ENCODE assay signal across 8 cellular contexts in the genomic region with DNA sequence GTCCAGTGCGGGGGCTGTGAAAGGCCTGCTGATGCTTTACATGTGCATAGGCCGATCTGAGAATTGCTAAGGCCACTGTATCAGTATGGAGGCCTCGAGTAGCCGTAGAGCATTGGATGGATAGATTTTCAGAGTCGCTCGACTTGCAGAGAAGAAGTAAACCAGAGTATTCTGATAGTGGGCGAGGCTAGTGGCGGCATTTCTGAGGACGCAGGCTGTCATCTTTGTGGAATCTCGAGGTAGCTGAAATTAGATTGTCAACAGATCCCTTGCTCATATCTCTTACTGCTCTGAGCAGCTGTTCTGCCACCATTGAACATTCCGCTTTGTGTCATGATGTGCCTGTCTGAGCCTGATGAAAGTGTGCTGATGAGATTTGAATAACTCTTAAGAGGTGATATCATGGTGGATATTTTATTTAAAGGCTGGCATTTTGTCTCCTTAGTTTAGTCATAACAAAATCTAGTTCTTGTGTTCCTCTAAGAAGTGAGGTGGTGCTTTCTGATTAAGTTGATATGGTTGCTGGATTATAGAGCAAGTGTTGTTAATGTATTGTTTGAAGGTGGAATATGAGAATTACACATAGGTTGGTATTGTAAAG. TPM values are rescaled to one million over a fixed set of nuclear protein-coding genes. Genes with fewer than 3 reads are reported as not detected.
DNase-seq lines count a peak whose midpoint lies in the region; ATAC-seq and TF ChIP-seq lines count a peak whose summit lies in the region.

No MANE protein-coding gene starts in this region.

- peaks cover 30% of the 10 kb centered on the region for H3K4me1 Mint-ChIP-seq in GM23338
- peaks cover 19% of the 10 kb centered on the region for H3K4me1 Mint-ChIP-seq in glutamatergic neuron (ENCODE audit: low read depth, unreplicated experiment)

- DNase-seq in A172 (ENCODE audit: low spot score) (peak; percentile 30), GM23338 (ENCODE audit: low spot score) (no peak), glutamatergic neuron (no peak), retinal pigment epithelial cell (ENCODE audit: low read depth) (no peak), NCI-H1436 (lab: John Stamatoyannopoulos, UW) (no peak)

- H4K20me1 ChIP-seq in GM23338 (replicated peaks; ENCODE audit: insufficient read depth): peaks cover 42% of the 10 kb centered on the region

- TF ChIP-seq CTCF in GM23338 (conservative IDR thresholded peaks at IDR 0.05; ENCODE audit: low read depth in 2 of 2) (no peak), WI38 (IDR thresholded peaks at IDR 0.05; ENCODE audit: low read depth, low read length) (no peak), glutamatergic neuron (IDR thresholded peaks at IDR 0.05; ENCODE audit: partially characterized antibody, unreplicated experiment) (no peak), retinal pigment epithelial cell (conservative IDR thresholded peaks at IDR 0.05; ENCODE audit: low read depth, low read length) (no peak)

- peak overlapping the region; percentile 95 for H3K27ac ChIP-seq in GM23338 (ENCODE audit: low read depth)

- H3K36me3 ChIP-seq in GM23338 (ENCODE audit: insufficient read depth): no peaks in the 10 kb centered on the region

- H3K9me3 Mint-ChIP-seq in GM23338: no peaks in the 10 kb centered on the region
- peaks cover 11% of the 10 kb centered on the region for H3K9me3 Mint-ChIP-seq in glutamatergic neuron (ENCODE audit: unreplicated experiment)

- H3K9me2 ChIP-seq in GM23338 (ENCODE audit: insufficient read depth): no peaks in the 10 kb centered on the region

- H3K4me3 ChIP-seq in GM23338: peak overlapping the region; percentile 100
- H3K4me3 ChIP-seq in WI38 (ENCODE audit: low read depth, low read length): peak overlapping the region; percentile 99
- H3K4me3 ChIP-seq in retinal pigment epithelial cell (ENCODE audit: low read length): peak overlapping the region; percentile 95

- H3K36me3 Mint-ChIP-seq in GM23338 (ENCODE audit: low read depth) (no peaks in the 10 kb centered on the region), glutamatergic neuron (ENCODE audit: unreplicated experiment) (no peaks in the 10 kb centered on the region)

- H3F3A ChIP-seq in GM23338 (replicated peaks; ENCODE audit: low read depth): peaks cover 3% of the 10 kb centered on the region; the same call in 1 of the 2 replicates

- peaks cover 19% of the 10 kb centered on the region for H3K4me1 ChIP-seq in GM23338 (ENCODE audit: insufficient read depth)

- peak overlapping the region; percentile 25 for H3K27ac Mint-ChIP-seq in GM23338
- H3K27ac Mint-ChIP-seq in glutamatergic neuron (ENCODE audit: unreplicated experiment): peak overlapping the region; percentile 97

- H3K27me3 ChIP-seq in GM23338 (ENCODE audit: insufficient read depth): no peaks in the 10 kb centered on the region

- H3K4me2 ChIP-seq in GM23338: peak overlapping the region; percentile 99

- H3K27me3 Mint-ChIP-seq in GM23338 (ENCODE audit: insufficient read depth, low read depth, poor library complexity): peaks cover 19% of the 10 kb centered on the region
- H3K27me3 Mint-ChIP-seq in glutamatergic neuron (ENCODE audit: unreplicated experiment): peaks cover 16% of the 10 kb centered on the region

- H3K4me3 Mint-ChIP-seq in GM23338 (peak overlapping the region; percentile 98), glutamatergic neuron (ENCODE audit: unreplicated experiment) (peak overlapping the region; percentile 92)

- peaks cover 59% of the 10 kb centered on the region for H3K79me2 ChIP-seq in GM23338 (replicated peaks; ENCODE audit: insufficient read depth)

- ATAC-seq in GM23338 (no peak), GM18861 (IDR thresholded peaks at IDR 0.05; ENCODE audit: unreplicated experiment) (no peak), GM21737 (IDR thresholded peaks at IDR 0.05; ENCODE audit: unreplicated experiment) (no peak)

- peak overlapping the region; percentile 94; the same call in 1 of the 2 replicates for H2AFZ ChIP-seq in GM23338

TF ChIP-seq in GM23338, 12 proteins besides CTCF, POLR2A, EP300 and RAD21:
- TF ChIP-seq EZH2 (IDR thresholded peaks at IDR 0.05; ENCODE audit: low read depth, unreplicated experiment): no peak
- no peak for TF ChIP-seq ZNF114 (CRISPR knock-in tag; IDR thresholded peaks at IDR 0.05)
- no peak for TF ChIP-seq ZNF331 (CRISPR knock-in tag; IDR thresholded peaks at IDR 0.05; ENCODE audit: low read depth)
- TF ChIP-seq, protein P1, sequence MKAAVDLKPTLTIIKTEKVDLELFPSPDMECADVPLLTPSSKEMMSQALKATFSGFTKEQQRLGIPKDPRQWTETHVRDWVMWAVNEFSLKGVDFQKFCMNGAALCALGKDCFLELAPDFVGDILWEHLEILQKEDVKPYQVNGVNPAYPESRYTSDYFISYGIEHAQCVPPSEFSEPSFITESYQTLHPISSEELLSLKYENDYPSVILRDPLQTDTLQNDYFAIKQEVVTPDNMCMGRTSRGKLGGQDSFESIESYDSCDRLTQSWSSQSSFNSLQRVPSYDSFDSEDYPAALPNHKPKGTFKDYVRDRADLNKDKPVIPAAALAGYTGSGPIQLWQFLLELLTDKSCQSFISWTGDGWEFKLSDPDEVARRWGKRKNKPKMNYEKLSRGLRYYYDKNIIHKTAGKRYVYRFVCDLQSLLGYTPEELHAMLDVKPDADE (IDR thresholded peaks at IDR 0.05): no peak
- TF ChIP-seq CREB1 (CRISPR knock-in tag; IDR thresholded peaks at IDR 0.05; ENCODE audit: low read depth): no peak
- TF ChIP-seq, protein P2, sequence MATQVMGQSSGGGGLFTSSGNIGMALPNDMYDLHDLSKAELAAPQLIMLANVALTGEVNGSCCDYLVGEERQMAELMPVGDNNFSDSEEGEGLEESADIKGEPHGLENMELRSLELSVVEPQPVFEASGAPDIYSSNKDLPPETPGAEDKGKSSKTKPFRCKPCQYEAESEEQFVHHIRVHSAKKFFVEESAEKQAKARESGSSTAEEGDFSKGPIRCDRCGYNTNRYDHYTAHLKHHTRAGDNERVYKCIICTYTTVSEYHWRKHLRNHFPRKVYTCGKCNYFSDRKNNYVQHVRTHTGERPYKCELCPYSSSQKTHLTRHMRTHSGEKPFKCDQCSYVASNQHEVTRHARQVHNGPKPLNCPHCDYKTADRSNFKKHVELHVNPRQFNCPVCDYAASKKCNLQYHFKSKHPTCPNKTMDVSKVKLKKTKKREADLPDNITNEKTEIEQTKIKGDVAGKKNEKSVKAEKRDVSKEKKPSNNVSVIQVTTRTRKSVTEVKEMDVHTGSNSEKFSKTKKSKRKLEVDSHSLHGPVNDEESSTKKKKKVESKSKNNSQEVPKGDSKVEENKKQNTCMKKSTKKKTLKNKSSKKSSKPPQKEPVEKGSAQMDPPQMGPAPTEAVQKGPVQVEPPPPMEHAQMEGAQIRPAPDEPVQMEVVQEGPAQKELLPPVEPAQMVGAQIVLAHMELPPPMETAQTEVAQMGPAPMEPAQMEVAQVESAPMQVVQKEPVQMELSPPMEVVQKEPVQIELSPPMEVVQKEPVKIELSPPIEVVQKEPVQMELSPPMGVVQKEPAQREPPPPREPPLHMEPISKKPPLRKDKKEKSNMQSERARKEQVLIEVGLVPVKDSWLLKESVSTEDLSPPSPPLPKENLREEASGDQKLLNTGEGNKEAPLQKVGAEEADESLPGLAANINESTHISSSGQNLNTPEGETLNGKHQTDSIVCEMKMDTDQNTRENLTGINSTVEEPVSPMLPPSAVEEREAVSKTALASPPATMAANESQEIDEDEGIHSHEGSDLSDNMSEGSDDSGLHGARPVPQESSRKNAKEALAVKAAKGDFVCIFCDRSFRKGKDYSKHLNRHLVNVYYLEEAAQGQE (IDR thresholded peaks at IDR 0.05; ENCODE audit: unreplicated experiment): no peak
- TF ChIP-seq POLR2AphosphoS5 (IDR thresholded peaks at IDR 0.05; ENCODE audit: low read depth): no peak
- TF ChIP-seq NANOG (IDR thresholded peaks at IDR 0.05; ENCODE audit: borderline replicate concordance): no peak
- TF ChIP-seq STAT1 (IDR thresholded peaks at IDR 0.05; ENCODE audit: unreplicated experiment): no peak
- no peak for TF ChIP-seq EZH2phosphoT487 (IDR thresholded peaks at IDR 0.05; ENCODE audit: unreplicated experiment)

RNA-seq across cellular contexts. Expression of gene KIF1B, which starts 1.5 kb away (rescaled TPM):
- 16.1 and 18.9 TPM in 2 replicates for total RNA-seq in A172 (2014; rRNA removed; shearing (Covaris generic))
- total RNA-seq in GM23338 (2014; rRNA removed; shearing (Covaris generic)): 68.4 and 70.3 TPM in 2 replicates
- 18.7 and 21.5 TPM in 2 replicates for polyA plus RNA-seq in GM23338 (2016; fragmentation: Nextera tagmentation; extraction: Ambion mirVana)
- total RNA-seq in glutamatergic neuron (ENCODE audit: unreplicated experiment): 261 TPM
